Comparison of ENCODE assay signal across 31 cellular contexts in the genomic region with DNA sequence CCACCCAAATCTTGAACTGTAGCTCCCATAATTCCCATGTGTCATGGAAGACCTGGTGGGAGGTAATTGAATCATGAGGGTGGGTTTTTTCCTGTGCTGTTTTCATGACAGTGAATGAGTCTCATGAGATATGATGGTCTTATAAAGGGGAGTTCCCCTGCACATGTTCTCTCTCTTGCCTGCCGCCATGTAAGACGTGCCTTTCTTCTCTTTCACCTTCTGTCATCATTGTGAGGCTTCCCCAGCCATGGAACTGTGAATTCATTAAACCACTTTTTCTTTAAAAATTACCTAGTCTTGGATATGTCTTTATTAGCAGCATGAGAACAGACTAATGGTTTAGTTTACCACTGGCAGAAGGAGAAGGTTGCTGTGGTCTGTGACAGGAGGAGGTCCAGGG.
"Had no signal": no experiment of that assay in that cellular context is flagged by ENCODE, and none has a peak within 500 bp of the region (broad histone marks: within the 10 kb centered on the region; RNA-seq: fewer than 3 reads in every experiment).

No MANE protein-coding gene starts in this region.

- H3K36me3 Mint-ChIP-seq: natural killer cell; neural progenitor cell; stimulated activated memory B cell treated with anti-CD40 and anti-IgM and Interleukin-4, amounts not matched to agents 10 μg/mL and 1 μg/mL and 100 μg/mL, for 72 hours; type B pancreatic cell had no signal

- H3K4me1 ChIP-seq: neural progenitor cell, parathyroid adenoma, psoas muscle, spleen, testis, tibial artery, transverse colon, upper lobe of right lung, uterus had no signal

- H2AFZ ChIP-seq: neural progenitor cell, parathyroid adenoma had no signal

- H3K4me1 Mint-ChIP-seq: natural killer cell; nephron; neural progenitor cell; stimulated activated memory B cell treated with anti-CD40 and anti-IgM and Interleukin-4, amounts not matched to agents 10 μg/mL and 1 μg/mL and 100 μg/mL, for 72 hours; stimulated activated naive CD8-positive, alpha-beta T cell treated with anti-CD3 and anti-CD28 coated beads, Interleukin-15, amount 100 ng/mL, for 72 hours had no signal

- H3K9me3 Mint-ChIP-seq: natural killer cell; stimulated activated memory B cell treated with anti-CD40 and anti-IgM and Interleukin-4, amounts not matched to agents 10 μg/mL and 1 μg/mL and 100 μg/mL, for 72 hours; stimulated activated naive CD8-positive, alpha-beta T cell treated with anti-CD3 and anti-CD28 coated beads, Interleukin-15, amount 100 ng/mL, for 72 hours; type B pancreatic cell had no signal

- H3K4me3 ChIP-seq: neural progenitor cell, ovary, psoas muscle, skin epidermis, smooth muscle cell, spleen, suprapubic skin, testis, tibial artery, transverse colon, upper lobe of right lung, uterus had no signal

- H3K27ac ChIP-seq: neural progenitor cell, ovary, parathyroid adenoma, psoas muscle, skin epidermis, spleen, suprapubic skin, testis, tibial artery, transverse colon, upper lobe of right lung, uterus had no signal

- ATAC-seq: natural killer cell; psoas muscle; right cardiac atrium; sciatic nerve; stimulated activated memory B cell treated with anti-CD40 and anti-IgM and Interleukin-4, amounts not matched to agents 10 μg/mL and 1 μg/mL and 100 μg/mL, for 72 hours; stimulated activated naive CD8-positive, alpha-beta T cell treated with anti-CD3 and anti-CD28 coated beads, Interleukin-15, amount 100 ng/mL, for 72 hours; stimulated activated naive CD8-positive, alpha-beta T cell treated with anti-CD3 and anti-CD28 coated beads, Interleukin-15, Interleukin-2, amounts not matched to agents 100 U/mL and 50 U/mL, for 24 hours; upper lobe of right lung had no signal

- H3K4me3 Mint-ChIP-seq: natural killer cell; nephron; neural progenitor cell; stimulated activated memory B cell treated with anti-CD40 and anti-IgM and Interleukin-4, amounts not matched to agents 10 μg/mL and 1 μg/mL and 100 μg/mL, for 72 hours; stimulated activated naive CD8-positive, alpha-beta T cell treated with anti-CD3 and anti-CD28 coated beads, Interleukin-15, amount 100 ng/mL, for 72 hours; type B pancreatic cell had no signal

- H3K9me3 ChIP-seq: ovary, psoas muscle, suprapubic skin, testis, tibial artery, transverse colon, upper lobe of right lung, uterus had no signal

- H3K36me3 ChIP-seq: neural progenitor cell, ovary, spleen, suprapubic skin, tibial artery, transverse colon, upper lobe of right lung, uterus had no signal

- H3K4me2 ChIP-seq: neural progenitor cell, smooth muscle cell had no signal

- H3K27ac Mint-ChIP-seq: natural killer cell; nephron; neural progenitor cell; progenitor cell of endocrine pancreas; stimulated activated memory B cell treated with anti-CD40 and anti-IgM and Interleukin-4, amounts not matched to agents 10 μg/mL and 1 μg/mL and 100 μg/mL, for 72 hours; stimulated activated naive CD8-positive, alpha-beta T cell treated with anti-CD3 and anti-CD28 coated beads, Interleukin-15, amount 100 ng/mL, for 72 hours; type B pancreatic cell had no signal

- H3K79me2 ChIP-seq: parathyroid adenoma had no signal

- H3K27me3 ChIP-seq: neural progenitor cell, ovary, suprapubic skin, testis, transverse colon, upper lobe of right lung, uterus had no signal

- H3K27me3 Mint-ChIP-seq: progenitor cell of endocrine pancreas had no signal

- DNase-seq: natural killer cell; occipital lobe; ovary; posterior cingulate gyrus; psoas muscle; right cardiac atrium; spleen; stimulated activated CD4-positive, alpha-beta T cell treated with anti-CD3 and anti-CD28 coated beads, Interleukin-12 subunit alpha, Interleukin-12 subunit beta, amount 100 ng/mL, for 4 hours; stimulated activated CD4-positive, alpha-beta T cell treated with anti-CD3 and anti-CD28 coated beads, Interleukin-1b, Interleukin-23, amount 100 ng/mL, for 48 hours; stimulated activated CD4-positive, alpha-beta T cell treated with anti-CD3 and anti-CD28 coated beads, Interleukin-4, amount 100 ng/mL, for 1 hour; stimulated activated CD4-positive, alpha-beta T cell treated with anti-CD3 and anti-CD28 coated beads, Interleukin-4, amount 100 ng/mL, for 4 hours; stimulated activated CD8-positive, alpha-beta memory T cell treated with anti-CD3 and anti-CD28 coated beads, Interleukin-4, amount 100 ng/mL, for 48 hours; stimulated activated naive CD4-positive, alpha-beta T cell; stimulated activated naive CD8-positive, alpha-beta T cell treated with anti-CD3 and anti-CD28 coated beads, Interleukin-15, amount 100 ng/mL, for 72 hours; stimulated activated naive CD8-positive, alpha-beta T cell treated with anti-CD3 and anti-CD28 coated beads, Interleukin-15, Interleukin-2, amounts not matched to agents 100 U/mL and 50 U/mL, for 24 hours; substantia nigra; testis; tibial artery; transverse colon; upper lobe of right lung; uterus had no signal

- H3K9ac ChIP-seq: neural progenitor cell, parathyroid adenoma had no signal
